In the genomic region with DNA sequence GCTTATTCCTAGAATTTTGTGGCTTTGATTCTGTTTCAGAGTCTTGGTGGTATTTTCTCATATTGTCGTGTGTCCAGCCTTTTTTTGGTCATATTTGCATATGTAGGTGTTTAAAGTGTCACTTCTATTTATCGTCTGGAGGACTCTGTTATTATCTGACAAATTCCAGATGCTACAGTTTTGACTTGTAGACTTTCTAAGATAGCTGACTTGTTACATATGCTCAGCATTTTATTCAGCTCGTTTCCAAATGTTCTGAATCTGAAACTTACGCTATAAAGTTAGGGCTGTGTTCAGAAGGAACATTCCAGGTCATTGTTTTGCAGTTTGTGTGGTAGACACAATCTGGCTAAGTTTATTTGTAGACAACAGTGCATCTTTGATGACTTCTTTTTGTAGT, we compare ENCODE assay signal across 8 cellular contexts. TPM values are rescaled to one million over a fixed set of nuclear protein-coding genes. Genes with fewer than 3 reads are reported as not detected.
DNase-seq lines count a peak whose midpoint lies in the region; ATAC-seq and TF ChIP-seq lines count a peak whose summit lies in the region.

No MANE protein-coding gene starts in this region.

- ATAC-seq in stimulated activated memory B cell treated with anti-CD40 and anti-IgM and Interleukin-4, amounts not matched to agents 10 μg/mL and 1 μg/mL and 100 μg/mL, for 72 hours: no peak
- ATAC-seq in GM19455 (IDR thresholded peaks at IDR 0.05; ENCODE audit: unreplicated experiment) (no peak), left lobe of liver (no peak)

- peak overlapping the region; percentile 39 for H3K9ac ChIP-seq in iPS-15b (ENCODE audit: low read depth, low read length)

- H3K4me1 ChIP-seq in iPS-15b (ENCODE audit: control insufficient read depth, insufficient read depth, low read length): peaks cover 20% of the 10 kb centered on the region

- H3K4me1 Mint-ChIP-seq in activated T-helper 2 cell treated with anti-CD3 and anti-CD28 coated beads, Interferon-gamma antibody, Interleukin-2, Interleukin-4, amounts not matched to agents 10 μg/mL and 5 μg/mL and 100 μg/mL, durations not matched to agents 14 hours and 24 hours and 36 hours (ENCODE audit: low read depth): peaks cover 46% of the 10 kb centered on the region
- peaks cover 45% of the 10 kb centered on the region for H3K4me1 Mint-ChIP-seq in stimulated activated memory B cell treated with anti-CD40 and anti-IgM and Interleukin-4, amounts not matched to agents 10 μg/mL and 1 μg/mL and 100 μg/mL, for 72 hours

- H3K9me3 Mint-ChIP-seq in activated T-helper 2 cell treated with anti-CD3 and anti-CD28 coated beads, Interferon-gamma antibody, Interleukin-2, Interleukin-4, amounts not matched to agents 10 μg/mL and 5 μg/mL and 100 μg/mL, durations not matched to agents 14 hours and 24 hours and 36 hours: no peaks in the 10 kb centered on the region
- H3K9me3 Mint-ChIP-seq in stimulated activated memory B cell treated with anti-CD40 and anti-IgM and Interleukin-4, amounts not matched to agents 10 μg/mL and 1 μg/mL and 100 μg/mL, for 72 hours: no peaks in the 10 kb centered on the region

- H3K27ac Mint-ChIP-seq in activated T-helper 2 cell treated with anti-CD3 and anti-CD28 coated beads, Interferon-gamma antibody, Interleukin-2, Interleukin-4, amounts not matched to agents 10 μg/mL and 5 μg/mL and 100 μg/mL, durations not matched to agents 14 hours and 24 hours and 36 hours: peak overlapping the region; percentile 64
- no peak overlapping the region for H3K27ac Mint-ChIP-seq in stimulated activated memory B cell treated with anti-CD40 and anti-IgM and Interleukin-4, amounts not matched to agents 10 μg/mL and 1 μg/mL and 100 μg/mL, for 72 hours

- H3K27me3 ChIP-seq in HL-60 (ENCODE audit: insufficient read depth, poor library complexity, severe bottlenecking) (no peaks in the 10 kb centered on the region), iPS-15b (ENCODE audit: control insufficient read depth, insufficient read depth, low read length) (no peaks in the 10 kb centered on the region)

- H3K4me3 ChIP-seq in HL-60 (replicated peaks; ENCODE audit: insufficient read depth, low read length) (peak overlapping the region; percentile 76), iPS-15b (ENCODE audit: low read depth, low read length) (peak overlapping the region; percentile 94)

- peak overlapping the region; percentile 97 for H3K27ac ChIP-seq in HL-60 (replicated peaks)

- no peak for DNase-seq in HL-60 (ENCODE audit: low read depth in 1 of 2, low spot score in 1 of 2)
- DNase-seq in activated T-helper 2 cell treated with anti-CD3 and anti-CD28 coated beads, Interferon-gamma antibody, Interleukin-2, Interleukin-4, amounts not matched to agents 10 μg/mL and 5 μg/mL and 100 μg/mL, durations not matched to agents 14 hours and 24 hours and 36 hours (ENCODE audit: low spot score): no peak
- no peak for DNase-seq in COLO668 (lab: John Stamatoyannopoulos, UW; ENCODE audit: unreplicated experiment)
- DNase-seq in left lobe of liver (ENCODE audit: low spot score): no peak
- no peak for DNase-seq in NCI-H2196 (lab: John Stamatoyannopoulos, UW; ENCODE audit: unreplicated experiment)

- H3K36me3 ChIP-seq in iPS-15b (ENCODE audit: control insufficient read depth, insufficient read depth, low read length): peaks cover 16% of the 10 kb centered on the region

- H3K4me3 Mint-ChIP-seq in activated T-helper 2 cell treated with anti-CD3 and anti-CD28 coated beads, Interferon-gamma antibody, Interleukin-2, Interleukin-4, amounts not matched to agents 10 μg/mL and 5 μg/mL and 100 μg/mL, durations not matched to agents 14 hours and 24 hours and 36 hours (ENCODE audit: low read depth): peak overlapping the region; percentile 73
- peak overlapping the region; percentile 64 for H3K4me3 Mint-ChIP-seq in stimulated activated memory B cell treated with anti-CD40 and anti-IgM and Interleukin-4, amounts not matched to agents 10 μg/mL and 1 μg/mL and 100 μg/mL, for 72 hours

- no peaks in the 10 kb centered on the region for H3K9me3 ChIP-seq in iPS-15b (ENCODE audit: control insufficient read depth, insufficient read depth, low read length)

- peaks cover 53% of the 10 kb centered on the region for H3K36me3 Mint-ChIP-seq in activated T-helper 2 cell treated with anti-CD3 and anti-CD28 coated beads, Interferon-gamma antibody, Interleukin-2, Interleukin-4, amounts not matched to agents 10 μg/mL and 5 μg/mL and 100 μg/mL, durations not matched to agents 14 hours and 24 hours and 36 hours (ENCODE audit: low read depth)
- peaks cover 42% of the 10 kb centered on the region for H3K36me3 Mint-ChIP-seq in stimulated activated memory B cell treated with anti-CD40 and anti-IgM and Interleukin-4, amounts not matched to agents 10 μg/mL and 1 μg/mL and 100 μg/mL, for 72 hours

- TF ChIP-seq CTCF in HL-60 (IDR thresholded peaks at IDR 0.05; ENCODE audit: insufficient read depth, low read length): no peak

- intact Hi-C loops in activated T-helper 2 cell treated with anti-CD3 and anti-CD28 coated beads, Interferon-gamma antibody, Interleukin-2, Interleukin-4, amounts not matched to agents 10 μg/mL and 5 μg/mL and 100 μg/mL, durations not matched to agents 14 hours and 24 hours and 36 hours (cut with micrococcal nuclease): loop anchor here (5.0 kb wide), 1 partner anchor 59 kb away; no protein-coding TSS in a partner anchor

- no peaks in the 10 kb centered on the region for H3K27me3 Mint-ChIP-seq in activated T-helper 2 cell treated with anti-CD3 and anti-CD28 coated beads, Interferon-gamma antibody, Interleukin-2, Interleukin-4, amounts not matched to agents 10 μg/mL and 5 μg/mL and 100 μg/mL, durations not matched to agents 14 hours and 24 hours and 36 hours (ENCODE audit: low read depth)
- no peaks in the 10 kb centered on the region for H3K27me3 Mint-ChIP-seq in stimulated activated memory B cell treated with anti-CD40 and anti-IgM and Interleukin-4, amounts not matched to agents 10 μg/mL and 1 μg/mL and 100 μg/mL, for 72 hours

RNA-seq across cellular contexts. Expression of gene PPP4R2, which starts 1.9 kb away (rescaled TPM):
- total RNA-seq in activated T-helper 2 cell treated with anti-CD3 and anti-CD28 coated beads, Interferon-gamma antibody, Interleukin-2, Interleukin-4, amounts not matched to agents 10 μg/mL and 5 μg/mL and 100 μg/mL, durations not matched to agents 14 hours and 24 hours and 36 hours: 105 and 111 TPM in 2 replicates
- 48.3 TPM for total RNA-seq in left lobe of liver
